17 cellular contexts compared by ENCODE assay signal in the genomic region with DNA sequence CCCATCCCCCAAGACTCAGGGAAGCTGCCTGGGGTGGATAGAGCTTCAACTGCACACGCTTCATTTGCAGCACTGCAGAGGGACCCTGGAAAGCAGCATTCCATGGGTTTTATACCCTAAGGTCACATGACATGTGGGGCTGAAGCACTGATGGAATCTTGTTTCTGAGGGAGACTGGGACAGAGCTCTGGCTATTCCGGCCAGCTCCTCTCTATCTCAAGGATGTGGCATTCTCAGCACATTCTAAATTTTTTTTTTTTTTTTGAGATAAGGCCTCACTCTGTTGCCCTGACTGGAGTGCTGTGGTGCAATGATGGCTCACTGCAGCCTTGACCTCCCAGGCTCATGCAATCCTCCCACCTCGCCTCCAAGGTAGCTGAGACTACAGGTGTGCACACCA.
DNase-seq lines count a peak whose midpoint lies in the region; ATAC-seq and TF ChIP-seq lines count a peak whose summit lies in the region.
"Had no signal": no experiment of that assay in that cellular context is flagged by ENCODE, and none has a peak within 500 bp of the region (broad histone marks: within the 10 kb centered on the region; RNA-seq: fewer than 3 reads in every experiment).

No MANE protein-coding gene starts in this region.

- H3K4me3 ChIP-seq in coronary artery (no peak overlapping the region), neural progenitor cell (no peak overlapping the region)
- H3K4me3 ChIP-seq: BLaER1 treated with 17β-estradiol and CSF1 and Interleukin-3, amounts not matched to agents 10 nM and 100 nM; GM12878; GM23338 had no signal

- H3K27me3 ChIP-seq in neural progenitor cell, result no peaks in the 10 kb centered on the region
- H3K27me3 ChIP-seq: BLaER1 treated with 17β-estradiol and CSF1 and Interleukin-3, amounts not matched to agents 10 nM and 100 nM had no signal

- no peaks in the 10 kb centered on the region for H3K9me3 ChIP-seq in neural progenitor cell (ENCODE audit: low read depth)
- H3K9me3 ChIP-seq: BLaER1 treated with 17β-estradiol and CSF1 and Interleukin-3, amounts not matched to agents 10 nM and 100 nM had no signal

- H3K9ac ChIP-seq in neural progenitor cell, result no peak overlapping the region
- H3K9ac ChIP-seq: BLaER1 treated with 17β-estradiol and CSF1 and Interleukin-3, amounts not matched to agents 10 nM and 100 nM had no signal

- H3K4me1 ChIP-seq in neural progenitor cell, result peaks cover 17% of the 10 kb centered on the region

- peak; percentile 8 for DNase-seq in activated CD8-positive, alpha-beta memory T cell treated with anti-CD3 and anti-CD28 coated beads, Interleukin-2, amount 50 U/mL, for 48 hours
- DNase-seq in activated CD8-positive, alpha-beta memory T cell treated with anti-CD3 and anti-CD28 coated beads for 24 hours, result no peak
- DNase-seq in coronary artery (ENCODE audit: low spot score), result peak; percentile 50
- DNase-seq in neural progenitor cell (ENCODE audit: low spot score), result no peak
- DNase-seq in ureter (ENCODE audit: low spot score), result peak; percentile 1
- no peak for DNase-seq in GOT3 (lab: John Stamatoyannopoulos, UW)
- no peak for DNase-seq in putamen (ENCODE audit: low spot score)
- DNase-seq: 8988T, Calu3, DMS79 treated with DMSO at 0.1 percent for 48 hours, H7, IMR-90 had no signal

- H3F3A ChIP-seq in neural progenitor cell (ENCODE audit: low read depth), result no peaks in the 10 kb centered on the region

- peaks cover under 1% of the 10 kb centered on the region for H3K36me3 Mint-ChIP-seq in neural progenitor cell
- H3K36me3 Mint-ChIP-seq: CD8-positive, alpha-beta T cell had no signal

- peaks cover 17% of the 10 kb centered on the region for H3K27me3 Mint-ChIP-seq in neural progenitor cell (ENCODE audit: insufficient read depth, low read depth)

- no peak overlapping the region for H3K27ac Mint-ChIP-seq in neural progenitor cell
- H3K27ac Mint-ChIP-seq: CD8-positive, alpha-beta T cell; GM23338 had no signal

- peaks cover 19% of the 10 kb centered on the region for H3K4me1 Mint-ChIP-seq in neural progenitor cell

- H3K4me2 ChIP-seq in neural progenitor cell, result peak overlapping the region; percentile 21
- H3K4me2 ChIP-seq: BLaER1 treated with 17β-estradiol and CSF1 and Interleukin-3, amounts not matched to agents 10 nM and 100 nM; GM23338 had no signal

- ATAC-seq in GM18520 (IDR thresholded peaks at IDR 0.05; ENCODE audit: unreplicated experiment), result no peak
- ATAC-seq: CD8-positive, alpha-beta T cell; GM12878; GM23338 had no signal

- no peak overlapping the region for H3K27ac ChIP-seq in coronary artery
- no peak overlapping the region for H3K27ac ChIP-seq in neural progenitor cell
- H3K27ac ChIP-seq: BLaER1 treated with 17β-estradiol and CSF1 and Interleukin-3, amounts not matched to agents 10 nM and 100 nM had no signal

- no peak overlapping the region for H2AFZ ChIP-seq in neural progenitor cell (replicated peaks)
- H2AFZ ChIP-seq: GM23338 had no signal

- no peaks in the 10 kb centered on the region for H4K20me1 ChIP-seq in neural progenitor cell (ENCODE audit: low read depth)
- H4K20me1 ChIP-seq: BLaER1 treated with 17β-estradiol and CSF1 and Interleukin-3, amounts not matched to agents 10 nM and 100 nM had no signal

- H3K79me2 ChIP-seq in neural progenitor cell (ENCODE audit: low read depth), result no peaks in the 10 kb centered on the region

- TF ChIP-seq CTCF in coronary artery (IDR thresholded peaks at IDR 0.05) (no peak), neural progenitor cell (IDR thresholded peaks at IDR 0.05) (no peak)

- peaks cover 2% of the 10 kb centered on the region for H3K9me3 Mint-ChIP-seq in neural progenitor cell
- H3K9me3 Mint-ChIP-seq: CD8-positive, alpha-beta T cell had no signal

- H3K36me3 ChIP-seq in neural progenitor cell, result no peaks in the 10 kb centered on the region
- H3K36me3 ChIP-seq: BLaER1 treated with 17β-estradiol and CSF1 and Interleukin-3, amounts not matched to agents 10 nM and 100 nM had no signal

- H3K4me3 Mint-ChIP-seq in neural progenitor cell, result no peak overlapping the region
- H3K4me3 Mint-ChIP-seq: CD8-positive, alpha-beta T cell; GM23338 had no signal

Comparison
In these comparisons a context has a peak if more than half of its experiments do, and no peak if none do; other contexts are left out.
1. DNase-seq: peak in activated CD8-positive, alpha-beta memory T cell treated with anti-CD3 and anti-CD28 coated beads, Interleukin-2, amount 50 U/mL, for 48 hours (single experiment), coronary artery (single experiment) and ureter (single experiment); none in activated CD8-positive, alpha-beta memory T cell treated with anti-CD3 and anti-CD28 coated beads for 24 hours (single experiment), neural progenitor cell (single experiment), GOT3 (single experiment) and putamen (single experiment).